Comparison of ENCODE assay signal across 15 cellular contexts in genomic region chr7:22157552-22157951, GRCh38.
DNase-seq lines count a peak whose midpoint lies in the region; ATAC-seq and TF ChIP-seq lines count a peak whose summit lies in the region.
"Had no signal": no experiment of that assay in that cellular context is flagged by ENCODE, and none has a peak within 500 bp of the region (broad histone marks: within the 10 kb centered on the region; RNA-seq: fewer than 3 reads in every experiment).

No MANE protein-coding gene starts in this region.

- peak in 4 of 61 donors; percentile 9 to 25 (median 24) for DNase-seq in caudate nucleus (lab: John Stamatoyannopoulos, UW)
- DNase-seq in substantia nigra (lab: John Stamatoyannopoulos, UW): no peak
- no peak for DNase-seq in HEK293T (ENCODE audit: extremely low spot score)
- no peak for DNase-seq in NOMO-1 treated with dmso at 0.1 percent for 144 hours (lab: John Stamatoyannopoulos, UW; ENCODE audit: unreplicated experiment)
- DNase-seq: CD8-positive, alpha-beta T cell; COR-L47; DMS 273 treated with DMSO at 0.1 percent for 48 hours; DMS53; DND-41; EL; GM23248 had no signal

- CTCF ChIA-PET in HEK293T (lab: Yijun Ruan, JAX): no interaction called here

- no peaks in the 10 kb centered on the region for H3K27me3 ChIP-seq in layer of hippocampus (ENCODE audit: control insufficient read depth, insufficient read depth, low read length)
- H3K27me3 ChIP-seq: BLaER1 treated with 17β-estradiol and CSF1 and Interleukin-3, amounts not matched to agents 10 nM and 100 nM had no signal

- no peak for ATAC-seq in HG03196 (IDR thresholded peaks at IDR 0.05; ENCODE audit: unreplicated experiment)
- ATAC-seq: CD8-positive, alpha-beta T cell; GM12878 had no signal

- POLR2A ChIA-PET in HEK293T (lab: Yijun Ruan, JAX): no interaction called here

- H3K27ac ChIP-seq in caudate nucleus (ENCODE audit: low read depth, low read length): peak overlapping the region; percentile 78
- peak overlapping the region; percentile 13 for H3K27ac ChIP-seq in layer of hippocampus (ENCODE audit: low read depth, low read length)
- peak overlapping the region; percentile 51 for H3K27ac ChIP-seq in substantia nigra (ENCODE audit: low read depth, low read length, poor library complexity, severe bottlenecking)
- H3K27ac ChIP-seq: BLaER1 treated with 17β-estradiol and CSF1 and Interleukin-3, amounts not matched to agents 10 nM and 100 nM; GM23248 had no signal

TF ChIP-seq in HEK293T, 16 proteins besides CTCF, POLR2A, EP300 and RAD21:
- TF ChIP-seq NFRKB (IDR thresholded peaks at IDR 0.05) (no peak), SUZ12 (IDR thresholded peaks at IDR 0.05) (no peak), ARNT (IDR thresholded peaks at IDR 0.05) (no peak), LEF1 (IDR thresholded peaks at IDR 0.05; ENCODE audit: borderline replicate concordance) (no peak), ELF4 (IDR thresholded peaks at IDR 0.05) (no peak), FOXK2 (IDR thresholded peaks at IDR 0.05) (no peak), TARDBP (IDR thresholded peaks at IDR 0.05) (no peak), CTBP1 (IDR thresholded peaks at IDR 0.05; ENCODE audit: borderline replicate concordance) (no peak), FOXA1 (IDR thresholded peaks at IDR 0.05) (no peak)

Comparison
In these comparisons a context has a peak if more than half of its experiments do, and no peak if none do; other contexts are left out.
1. H3K27ac ChIP-seq: peak in every context shown above with its lines; median percentile 78 in caudate nucleus; 51 in substantia nigra; 13 in layer of hippocampus.